22 cellular contexts compared by ENCODE assay signal in genomic region chr5:157033071-157033583, GRCh38. TPM values are rescaled to one million over a fixed set of nuclear protein-coding genes. Genes with fewer than 3 reads are reported as not detected.
DNase-seq lines count a peak whose midpoint lies in the region; TF ChIP-seq lines count a peak whose summit lies in the region.
"Had no signal": no experiment of that assay in that cellular context is flagged by ENCODE, and none has a peak within 500 bp of the region (broad histone marks: within the 10 kb centered on the region; RNA-seq: fewer than 3 reads in every experiment).

No MANE protein-coding gene starts in this region.

- DNase-seq in activated naive CD8-positive, alpha-beta T cell treated with anti-CD3 and anti-CD28 coated beads for 36 hours = no peak
- no peak for DNase-seq in OCI-LY7 (ENCODE audit: low spot score)
- DNase-seq in activated T-helper 2 cell treated with anti-CD3 and anti-CD28 coated beads, Interferon-gamma antibody, Interleukin-2, Interleukin-4, amounts not matched to agents 10 μg/mL and 5 μg/mL and 100 μg/mL, durations not matched to agents 14 hours and 24 hours and 36 hours (ENCODE audit: low spot score) = no peak
- DNase-seq in progenitor cell of endocrine pancreas (ENCODE audit: low spot score, unreplicated experiment) = no peak
- no peak for DNase-seq in GM03348 (ENCODE audit: low spot score)
- no peak for DNase-seq in Karpas-422
- no peak for DNase-seq in DMS53 treated with DMSO at 0.1 percent for 48 hours (lab: John Stamatoyannopoulos, UW; ENCODE audit: unreplicated experiment)
- DNase-seq: DMS53, H9, IMR-90, KG1, MM.1S, NCI-H2029, NCI-H446, NCI-H524 treated with DMSO at 0.1 percent for 48 hours, NCI-H774, PC-3 had no signal

- no peaks in the 10 kb centered on the region for H3K9me3 ChIP-seq in OCI-LY7 (ENCODE audit: low read length)
- H3K9me3 ChIP-seq in Karpas-422 (ENCODE audit: low read length) = no peaks in the 10 kb centered on the region
- H3K9me3 ChIP-seq: SJSA1 had no signal

- intact Hi-C loops in OCI-LY7 (cut with micrococcal nuclease; ENCODE audit: unreplicated experiment) = no loop called here
- intact Hi-C loops in activated T-helper 2 cell treated with anti-CD3 and anti-CD28 coated beads, Interferon-gamma antibody, Interleukin-2, Interleukin-4, amounts not matched to agents 10 μg/mL and 5 μg/mL and 100 μg/mL, durations not matched to agents 14 hours and 24 hours and 36 hours (cut with micrococcal nuclease) = loop anchor here (1.0 to 5.0 kb wide), 4 partner anchors 42 to 184 kb away; partner anchors contain the start of gene HAVCR2

- H3K79me2 ChIP-seq in OCI-LY7 (ENCODE audit: insufficient read depth, low read depth, low read length) (no peaks in the 10 kb centered on the region), Karpas-422 (ENCODE audit: low read length) (no peaks in the 10 kb centered on the region)

- H3K4me1 Mint-ChIP-seq in activated naive CD8-positive, alpha-beta T cell (ENCODE audit: low read depth) = peaks cover 36% of the 10 kb centered on the region
- H3K4me1 Mint-ChIP-seq in activated naive CD8-positive, alpha-beta T cell treated with anti-CD3 and anti-CD28 coated beads for 36 hours = peaks cover 40% of the 10 kb centered on the region
- H3K4me1 Mint-ChIP-seq in activated T-helper 2 cell treated with anti-CD3 and anti-CD28 coated beads, Interferon-gamma antibody, Interleukin-2, Interleukin-4, amounts not matched to agents 10 μg/mL and 5 μg/mL and 100 μg/mL, durations not matched to agents 14 hours and 24 hours and 36 hours (ENCODE audit: low read depth) = peaks cover 65% of the 10 kb centered on the region
- H3K4me1 Mint-ChIP-seq in progenitor cell of endocrine pancreas (ENCODE audit: low read depth) = peaks cover 32% of the 10 kb centered on the region

- H3K27ac ChIP-seq in OCI-LY7 (ENCODE audit: low read depth, low read length, poor library complexity, severe bottlenecking) (no peak overlapping the region), Karpas-422 (ENCODE audit: low read length) (no peak overlapping the region)
- H3K27ac ChIP-seq: C4-2B, SJSA1 had no signal

- no peaks in the 10 kb centered on the region for H3K27me3 Mint-ChIP-seq in activated naive CD8-positive, alpha-beta T cell
- H3K27me3 Mint-ChIP-seq in activated naive CD8-positive, alpha-beta T cell treated with anti-CD3 and anti-CD28 coated beads for 36 hours = no peaks in the 10 kb centered on the region
- H3K27me3 Mint-ChIP-seq in activated T-helper 2 cell treated with anti-CD3 and anti-CD28 coated beads, Interferon-gamma antibody, Interleukin-2, Interleukin-4, amounts not matched to agents 10 μg/mL and 5 μg/mL and 100 μg/mL, durations not matched to agents 14 hours and 24 hours and 36 hours (ENCODE audit: low read depth) = no peaks in the 10 kb centered on the region
- H3K27me3 Mint-ChIP-seq in progenitor cell of endocrine pancreas = no peaks in the 10 kb centered on the region

- H3K9ac ChIP-seq in Karpas-422 (ENCODE audit: low read length) = no peak overlapping the region

- no peak overlapping the region for H3K4me3 ChIP-seq in OCI-LY7 (ENCODE audit: low read depth, low read length, poor library complexity, severe bottlenecking)
- H3K4me3 ChIP-seq in Karpas-422 (ENCODE audit: low read length) = no peak overlapping the region
- H3K4me3 ChIP-seq: GM23338, SJSA1 had no signal

- H4K20me1 ChIP-seq in OCI-LY7 (ENCODE audit: insufficient read depth, low read length) (no peaks in the 10 kb centered on the region), Karpas-422 (ENCODE audit: insufficient read depth, low read depth, low read length) (no peaks in the 10 kb centered on the region)

- no peak for TF ChIP-seq CTCF in OCI-LY7 (conservative IDR thresholded peaks at IDR 0.05; ENCODE audit: low read length)
- TF ChIP-seq CTCF in progenitor cell of endocrine pancreas (IDR thresholded peaks at IDR 0.05; ENCODE audit: unreplicated experiment) = no peak

- peaks cover 10% of the 10 kb centered on the region for H3K36me3 Mint-ChIP-seq in activated naive CD8-positive, alpha-beta T cell
- H3K36me3 Mint-ChIP-seq in activated naive CD8-positive, alpha-beta T cell treated with anti-CD3 and anti-CD28 coated beads for 36 hours = peaks cover 10% of the 10 kb centered on the region
- H3K36me3 Mint-ChIP-seq in activated T-helper 2 cell treated with anti-CD3 and anti-CD28 coated beads, Interferon-gamma antibody, Interleukin-2, Interleukin-4, amounts not matched to agents 10 μg/mL and 5 μg/mL and 100 μg/mL, durations not matched to agents 14 hours and 24 hours and 36 hours (ENCODE audit: low read depth) = peaks cover 17% of the 10 kb centered on the region
- H3K36me3 Mint-ChIP-seq in progenitor cell of endocrine pancreas (ENCODE audit: insufficient read depth) = no peaks in the 10 kb centered on the region

- no peak overlapping the region for H3K4me2 ChIP-seq in OCI-LY7 (ENCODE audit: low read length)
- H3K4me2 ChIP-seq in Karpas-422 (ENCODE audit: low read depth, low read length, poor library complexity, severe bottlenecking) = no peak overlapping the region
- H3K4me2 ChIP-seq: GM23338 had no signal

- H3K4me1 ChIP-seq in OCI-LY7 (ENCODE audit: insufficient read depth, low read length, poor library complexity, severe bottlenecking) (peaks cover 36% of the 10 kb centered on the region), Karpas-422 (ENCODE audit: low read length) (no peaks in the 10 kb centered on the region)
- H3K4me1 ChIP-seq: SJSA1 had no signal

- POLR2A ChIA-PET in OCI-LY7 (lab: Charles Lee) = interaction anchor here (0.9 kb wide), 1 partner anchor 81 kb away, joined by 3 read pairs; no protein-coding TSS in a partner anchor

- no TSS peak for BruUV-seq in OCI-LY7 (replicated peaks; lab: Mats Ljungman, UMichigan)

- no peak overlapping the region for H3K4me3 Mint-ChIP-seq in activated naive CD8-positive, alpha-beta T cell
- H3K4me3 Mint-ChIP-seq in activated naive CD8-positive, alpha-beta T cell treated with anti-CD3 and anti-CD28 coated beads for 36 hours = no peak overlapping the region
- no peak overlapping the region for H3K4me3 Mint-ChIP-seq in activated T-helper 2 cell treated with anti-CD3 and anti-CD28 coated beads, Interferon-gamma antibody, Interleukin-2, Interleukin-4, amounts not matched to agents 10 μg/mL and 5 μg/mL and 100 μg/mL, durations not matched to agents 14 hours and 24 hours and 36 hours (ENCODE audit: low read depth)
- H3K4me3 Mint-ChIP-seq in progenitor cell of endocrine pancreas (ENCODE audit: low read depth) = no peak overlapping the region
- H3K4me3 Mint-ChIP-seq: B cell, GM23338, H9 had no signal

- H3K27ac Mint-ChIP-seq in activated naive CD8-positive, alpha-beta T cell = peak overlapping the region; percentile 38
- no peak overlapping the region for H3K27ac Mint-ChIP-seq in activated naive CD8-positive, alpha-beta T cell treated with anti-CD3 and anti-CD28 coated beads for 36 hours
- H3K27ac Mint-ChIP-seq in activated T-helper 2 cell treated with anti-CD3 and anti-CD28 coated beads, Interferon-gamma antibody, Interleukin-2, Interleukin-4, amounts not matched to agents 10 μg/mL and 5 μg/mL and 100 μg/mL, durations not matched to agents 14 hours and 24 hours and 36 hours = peak overlapping the region; percentile 80
- H3K27ac Mint-ChIP-seq in progenitor cell of endocrine pancreas = peak overlapping the region; percentile 69
- H3K27ac Mint-ChIP-seq: B cell, GM23338, H9 had no signal

- no peaks in the 10 kb centered on the region for H3K9me3 Mint-ChIP-seq in activated naive CD8-positive, alpha-beta T cell (ENCODE audit: low read depth)
- H3K9me3 Mint-ChIP-seq in activated naive CD8-positive, alpha-beta T cell treated with anti-CD3 and anti-CD28 coated beads for 36 hours = no peaks in the 10 kb centered on the region
- no peaks in the 10 kb centered on the region for H3K9me3 Mint-ChIP-seq in activated T-helper 2 cell treated with anti-CD3 and anti-CD28 coated beads, Interferon-gamma antibody, Interleukin-2, Interleukin-4, amounts not matched to agents 10 μg/mL and 5 μg/mL and 100 μg/mL, durations not matched to agents 14 hours and 24 hours and 36 hours
- peaks cover 4% of the 10 kb centered on the region for H3K9me3 Mint-ChIP-seq in progenitor cell of endocrine pancreas (ENCODE audit: low read depth)
- H3K9me3 Mint-ChIP-seq: GM23338, H9 had no signal

- CTCF ChIA-PET in OCI-LY7 (lab: Charles Lee; ENCODE audit: unreplicated experiment) = no interaction called here

- no peaks in the 10 kb centered on the region for H3K27me3 ChIP-seq in Karpas-422 (ENCODE audit: low read length)

- H3K36me3 ChIP-seq in OCI-LY7 (ENCODE audit: insufficient read depth, low read length) = no peaks in the 10 kb centered on the region
- no peaks in the 10 kb centered on the region for H3K36me3 ChIP-seq in Karpas-422 (ENCODE audit: insufficient read depth, low read length)
- H3K36me3 ChIP-seq: SJSA1 had no signal

- 0 out of 2 replicates have a peak overlapping the region, but pooled peaks have one; percentile 3 for H2AFZ ChIP-seq in OCI-LY7 (ENCODE audit: low read length)
- no peak overlapping the region for H2AFZ ChIP-seq in Karpas-422 (ENCODE audit: low read length)

- H3K9me2 ChIP-seq in OCI-LY7 (ENCODE audit: insufficient read depth, low read length) (no peaks in the 10 kb centered on the region), Karpas-422 (replicated peaks; ENCODE audit: insufficient read depth, low read length) (no peaks in the 10 kb centered on the region)

RNA-seq across cellular contexts. Expression of gene HAVCR1, which starts 25.8 kb away (rescaled TPM):
- total RNA-seq in activated naive CD8-positive, alpha-beta T cell treated with anti-CD3 and anti-CD28 coated beads for 36 hours = under 1 TPM; 0.22 to 0.89 TPM
- total RNA-seq in OCI-LY7 (2014; rRNA removed; shearing (Covaris generic)) = 0.13 TPM in 1 of 2 replicates, not detected in the other
- total RNA-seq in OCI-LY7 (2022) = not detected in 2 replicates
- 0.64 and 1.2 TPM in 2 replicates for total RNA-seq in activated T-helper 2 cell treated with anti-CD3 and anti-CD28 coated beads, Interferon-gamma antibody, Interleukin-2, Interleukin-4, amounts not matched to agents 10 μg/mL and 5 μg/mL and 100 μg/mL, durations not matched to agents 14 hours and 24 hours and 36 hours
- total RNA-seq in progenitor cell of endocrine pancreas = 1.2 and 2.1 TPM in 2 replicates
- total RNA-seq in Karpas-422 (2014; rRNA removed; shearing (Covaris generic); ENCODE audit: low replicate concordance) = not detected in 2 replicates
- total RNA-seq: B cell, GM23338, H9, IMR-90, PC-3, SJSA1 had no signal
